In genomic region chr17:65750678-65751077, GRCh38 we compare ENCODE assay signal across 8 cellular contexts.
DNase-seq lines count a peak whose midpoint lies in the region; ATAC-seq and TF ChIP-seq lines count a peak whose summit lies in the region.

No MANE protein-coding gene starts in this region.

- no peak overlapping the region for H3K4me3 ChIP-seq in mammary epithelial cell (replicated peaks in 1 of 3; ENCODE audit: insufficient read depth in 1 of 3, low read depth in 2 of 3, low read length in 3 of 3)
- no peak overlapping the region for H3K4me3 ChIP-seq in Caco-2 (ENCODE audit: low read depth, low read length)

- peak overlapping the region; percentile 72 for H3K4me3 Mint-ChIP-seq in T-helper 17 cell
- H3K4me3 Mint-ChIP-seq in type B pancreatic cell, result peak overlapping the region; percentile 56
- no peak overlapping the region for H3K4me3 Mint-ChIP-seq in Caco-2 (ENCODE audit: unreplicated experiment)

- H3K4me2 ChIP-seq in mammary epithelial cell (ENCODE audit: insufficient read depth, low read depth, low read length), result peak overlapping the region; percentile 37

- no peaks in the 10 kb centered on the region for H3K79me2 ChIP-seq in mammary epithelial cell (ENCODE audit: insufficient read depth, low read length)

- DNase-seq in CD1c-positive myeloid dendritic cell (ENCODE audit: extremely low spot score) (peak; percentile 15), HuH-7 (ENCODE audit: low spot score) (peak; percentile 8), T-helper 17 cell (peak in 2 of 3 donors; percentile 29 to 46), mammary epithelial cell (peak; percentile 94), medulla oblongata (ENCODE audit: extremely low spot score) (peak; percentile 24), type B pancreatic cell (ENCODE audit: extremely low spot score, unreplicated experiment) (no peak), Caco-2 (no peak)

- POLR2A ChIA-PET in Caco-2 (lab: Charles Lee), result no interaction called here

- TF ChIP-seq CTCF in mammary epithelial cell (conservative IDR thresholded peaks at IDR 0.05 in 1 of 2, IDR thresholded peaks at IDR 0.05 in 1 of 2; ENCODE audit: extremely low read depth in 1 of 2, insufficient read depth in 1 of 2, low read depth in 1 of 2, low read length in 2 of 2) (no peak), type B pancreatic cell (conservative IDR thresholded peaks at IDR 0.05) (no peak), Caco-2 (IDR thresholded peaks at IDR 0.05; ENCODE audit: insufficient read depth in 1 of 2, low read depth in 1 of 2, low read length in 1 of 2, severe bottlenecking in 1 of 2, unreplicated experiment in 1 of 2) (no peak)

- in situ Hi-C loops in mammary epithelial cell (cut with MboI; ENCODE audit: low sequenced_read_pairs in 2 of 2), result no loop called here

- H3K27me3 Mint-ChIP-seq in T-helper 17 cell (peaks cover 6% of the 10 kb centered on the region), type B pancreatic cell (no peaks in the 10 kb centered on the region), Caco-2 (ENCODE audit: insufficient read depth, unreplicated experiment) (no peaks in the 10 kb centered on the region)

- H3K9me3 Mint-ChIP-seq in type B pancreatic cell (no peaks in the 10 kb centered on the region), Caco-2 (ENCODE audit: unreplicated experiment) (peaks cover 8% of the 10 kb centered on the region)

- no peaks in the 10 kb centered on the region for H3K9me3 ChIP-seq in T-helper 17 cell (ENCODE audit: control insufficient read depth, low read length, poor library complexity, severe bottlenecking)
- no peaks in the 10 kb centered on the region for H3K9me3 ChIP-seq in mammary epithelial cell (replicated peaks; ENCODE audit: insufficient read depth, low read length)
- H3K9me3 ChIP-seq in Caco-2, result no peaks in the 10 kb centered on the region

- peak overlapping the region; percentile 86 for H3K27ac Mint-ChIP-seq in T-helper 17 cell
- H3K27ac Mint-ChIP-seq in type B pancreatic cell, result peak overlapping the region; percentile 87
- no peak overlapping the region for H3K27ac Mint-ChIP-seq in Caco-2 (ENCODE audit: unreplicated experiment)

- peaks cover 11% of the 10 kb centered on the region for H3K4me1 ChIP-seq in mammary epithelial cell (ENCODE audit: insufficient read depth, low read length)
- no peaks in the 10 kb centered on the region for H3K4me1 ChIP-seq in Caco-2

- BruUV-seq in mammary epithelial cell (replicated peaks; lab: Mats Ljungman, UMichigan), result no TSS peak
- no TSS peak for BruUV-seq in Caco-2 (replicated peaks; lab: Mats Ljungman, UMichigan)

- H3K27me3 ChIP-seq in mammary epithelial cell (ENCODE audit: insufficient read depth, low read length) (no peaks in the 10 kb centered on the region), Caco-2 (replicated peaks; ENCODE audit: control insufficient read depth, insufficient read depth, low read length) (no peaks in the 10 kb centered on the region)

- CTCF ChIA-PET in mammary epithelial cell (lab: Charles Lee; ENCODE audit: low non-redundant PET), result no interaction called here
- CTCF ChIA-PET in Caco-2 (lab: Charles Lee), result no interaction called here

- intact Hi-C loops in mammary epithelial cell (cut with micrococcal nuclease) (loop anchor here (1.0 kb wide), 1 partner anchor 35 kb away; no protein-coding TSS in a partner anchor), Caco-2 (cut with micrococcal nuclease; ENCODE audit: unreplicated experiment) (no loop called here)

- dilution Hi-C loops in mammary epithelial cell (cut with HindIII; ENCODE audit: low sequenced_read_pairs), result no loop called here

- no peaks in the 10 kb centered on the region for H4K20me1 ChIP-seq in mammary epithelial cell (ENCODE audit: insufficient read depth, low read length)

- H3K4me1 Mint-ChIP-seq in T-helper 17 cell, result peaks cover 19% of the 10 kb centered on the region
- H3K4me1 Mint-ChIP-seq in type B pancreatic cell (ENCODE audit: unreplicated experiment), result peaks cover 26% of the 10 kb centered on the region
- peaks cover 7% of the 10 kb centered on the region for H3K4me1 Mint-ChIP-seq in Caco-2 (ENCODE audit: low read depth, unreplicated experiment)

- no peak overlapping the region for H2AFZ ChIP-seq in mammary epithelial cell (ENCODE audit: low read depth, low read length)

- H3K36me3 ChIP-seq in mammary epithelial cell (ENCODE audit: insufficient read depth, low read length) (no peaks in the 10 kb centered on the region), Caco-2 (ENCODE audit: control insufficient read depth, insufficient read depth, low read length) (no peaks in the 10 kb centered on the region)

- no peak overlapping the region for H3K9ac ChIP-seq in mammary epithelial cell (ENCODE audit: insufficient read depth, low read length)

- H3K27ac ChIP-seq in mammary epithelial cell (ENCODE audit: insufficient read depth, low read depth, low read length), result no peak overlapping the region

- WGBS in mammary epithelial cell (ENCODE audit: low coverage, missing lambda C conversion rate), result 0% methylated on average over 2 of the region's 2 CpGs

- H3K36me3 Mint-ChIP-seq in T-helper 17 cell (ENCODE audit: low read depth), result no peaks in the 10 kb centered on the region
- H3K36me3 Mint-ChIP-seq in type B pancreatic cell, result no peaks in the 10 kb centered on the region
- no peaks in the 10 kb centered on the region for H3K36me3 Mint-ChIP-seq in Caco-2 (ENCODE audit: insufficient read depth, unreplicated experiment)

- ATAC-seq in T-helper 17 cell, result peak; percentile 92
- no peak for ATAC-seq in GM18861 (IDR thresholded peaks at IDR 0.05; ENCODE audit: unreplicated experiment)

Comparison
In these comparisons a context has a peak if more than half of its experiments do, and no peak if none do; other contexts are left out.
1. DNase-seq: peak in CD1c-positive myeloid dendritic cell (single experiment), HuH-7 (single experiment), T-helper 17 cell (2 of 3), mammary epithelial cell (single experiment) and medulla oblongata (single experiment); none in type B pancreatic cell (single experiment) and Caco-2 (0 of 2).